In genomic region chr11:69174841-69175240, GRCh38 we compare ENCODE assay signal across 16 cellular contexts. TPM values are rescaled to one million over a fixed set of nuclear protein-coding genes. Genes with fewer than 3 reads are reported as not detected.
A peak's percentile ranks its signal among the peaks of the same experiment; 100 is the strongest.
DNase-seq lines count a peak whose midpoint lies in the region; ATAC-seq and TF ChIP-seq lines count a peak whose summit lies in the region.
"Had no signal": no experiment of that assay in that cellular context is flagged by ENCODE, and none has a peak within 500 bp of the region (broad histone marks: within the 10 kb centered on the region; RNA-seq: fewer than 3 reads in every experiment).

No MANE protein-coding gene starts in this region.

- CTCF ChIA-PET in IMR-90 (lab: Yijun Ruan, JAX), result no interaction called here

- POLR2A ChIA-PET in IMR-90 (lab: Charles Lee; ENCODE audit: unreplicated experiment), result no interaction called here

- TF ChIP-seq CTCF in IMR-90 (conservative IDR thresholded peaks at IDR 0.05; ENCODE audit: low read depth, low read length), result no peak
- no peak for TF ChIP-seq CTCF in RWPE2 (IDR thresholded peaks at IDR 0.05; ENCODE audit: poor library complexity, severe bottlenecking)
- TF ChIP-seq CTCF in upper lobe of right lung (IDR thresholded peaks at IDR 0.05), result no peak
- TF ChIP-seq CTCF in dorsolateral prefrontal cortex (IDR thresholded peaks at IDR 0.05 in 54 of 56, conservative IDR thresholded peaks at IDR 0.05 in 2 of 56; ENCODE audit: low read depth in 1 of 56, partially characterized antibody in 56 of 56), result no peak

- DNase-seq in IMR-90, result no peak
- no peak for DNase-seq in RWPE2 (ENCODE audit: low spot score)
- peak; percentile 16 for DNase-seq in upper lobe of right lung
- DNase-seq in retina, result no peak
- no peak for DNase-seq in dorsolateral prefrontal cortex
- DNase-seq: BE2C; CD4-positive, alpha-beta memory T cell; DMS79; HCEC 1CT had no signal

- WGBS in IMR-90 (ENCODE audit: extremely low coverage in 2 of 2, insufficient read length in 1 of 2), 2 experiments, result no CpG with 5 or more reads among the region's 2 CpGs

- H3K23ac ChIP-seq in IMR-90 (ENCODE audit: low read depth, low read length), result peak overlapping the region; percentile 72; the same call in 1 of the 2 replicates

- H3K56ac ChIP-seq in IMR-90 (ENCODE audit: extremely low read depth, insufficient read depth, low read length), result no peak overlapping the region

- dilution Hi-C loops in IMR-90 (cut with HindIII; ENCODE audit: low sequenced_read_pairs, unreplicated experiment), result no loop called here

- peaks cover 11% of the 10 kb centered on the region for H3K9me1 ChIP-seq in IMR-90 (ENCODE audit: insufficient read depth, low read length)

- H2AK9ac ChIP-seq in IMR-90 (replicated peaks; ENCODE audit: low read depth, low read length, poor library complexity), result no peak overlapping the region

- BruUV-seq in IMR-90 (replicated peaks; lab: Mats Ljungman, UMichigan), result no TSS peak

- no peak overlapping the region for H3K4me2 ChIP-seq in IMR-90 (ENCODE audit: low read depth, low read length)

- peak overlapping the region; percentile 80 for H3K18ac ChIP-seq in IMR-90 (ENCODE audit: low read depth, low read length)

- H2AK5ac ChIP-seq in IMR-90 (ENCODE audit: low read depth, low read length), result peak overlapping the region; percentile 90

- peak overlapping the region; percentile 28 for H2AFZ ChIP-seq in IMR-90 (replicated peaks; ENCODE audit: low read length, poor library complexity)

- peaks cover 5% of the 10 kb centered on the region; the same call in 1 of the 2 replicates for H3K27me3 ChIP-seq in IMR-90 (ENCODE audit: control insufficient read depth, insufficient read depth, low read length)
- H3K27me3 ChIP-seq in RWPE2 (ENCODE audit: insufficient read depth, poor library complexity, severe bottlenecking), result no peaks in the 10 kb centered on the region
- no peaks in the 10 kb centered on the region for H3K27me3 ChIP-seq in upper lobe of right lung
- H3K27me3 ChIP-seq in dorsolateral prefrontal cortex, result no peaks in the 10 kb centered on the region
- H3K27me3 ChIP-seq: BE2C had no signal

- peak overlapping the region; percentile 88 for H3K14ac ChIP-seq in IMR-90 (replicated peaks; ENCODE audit: low read depth, low read length)

- H3K4ac ChIP-seq in IMR-90 (ENCODE audit: low read depth, low read length), result peak overlapping the region; percentile 89

- no peak overlapping the region for H3K4me3 ChIP-seq in IMR-90 (ENCODE audit: insufficient read depth, low read depth, low read length)
- no peak overlapping the region for H3K4me3 ChIP-seq in RWPE2 (ENCODE audit: severe bottlenecking)
- no peak overlapping the region for H3K4me3 ChIP-seq in upper lobe of right lung
- H3K4me3 ChIP-seq in dorsolateral prefrontal cortex, result no peak overlapping the region
- H3K4me3 ChIP-seq: GM12878 had no signal

- no peaks in the 10 kb centered on the region for H3K79me1 ChIP-seq in IMR-90 (ENCODE audit: low read depth in 1 of 2, low read length in 2 of 2)

- H3K9me3 ChIP-seq in IMR-90 (ENCODE audit: control insufficient read depth, insufficient read depth, low read length) (peaks cover 10% of the 10 kb centered on the region), RWPE2 (ENCODE audit: severe bottlenecking) (no peaks in the 10 kb centered on the region), upper lobe of right lung (no peaks in the 10 kb centered on the region)
- H3K9me3 ChIP-seq: BE2C had no signal

- peak overlapping the region; percentile 64; the same call in 2 of the 3 replicates for H2BK15ac ChIP-seq in IMR-90 (ENCODE audit: low read depth, low read length)

- H2BK120ac ChIP-seq in IMR-90 (ENCODE audit: low read depth, low read length), result peak overlapping the region; percentile 90

- no peak overlapping the region for H3K9ac ChIP-seq in IMR-90 (ENCODE audit: low read depth, low read length)

- intact Hi-C loops in IMR-90 (cut with micrococcal nuclease) (no loop called here), upper lobe of right lung (cut with DNase I) (no loop called here), dorsolateral prefrontal cortex (cut with DNase I) (no loop called here)

- H3K36me3 ChIP-seq in IMR-90 (ENCODE audit: control insufficient read depth, insufficient read depth, low read length), result no peaks in the 10 kb centered on the region
- H3K36me3 ChIP-seq in RWPE2 (ENCODE audit: low read depth), result no peaks in the 10 kb centered on the region
- H3K36me3 ChIP-seq in upper lobe of right lung, result no peaks in the 10 kb centered on the region
- H3K36me3 ChIP-seq: BE2C had no signal

- no peak for ATAC-seq in IMR-90 (ENCODE audit: low read depth)
- no peak for ATAC-seq in RWPE2 (ENCODE audit: low read depth)
- ATAC-seq in esophagus mucosa, result peak; percentile 22
- no peak for ATAC-seq in upper lobe of right lung
- no peak for ATAC-seq in HG03460 (IDR thresholded peaks at IDR 0.05; ENCODE audit: unreplicated experiment)
- ATAC-seq: GM12878 had no signal

- peak overlapping the region; percentile 79; the same call in 1 of the 2 replicates for H4K91ac ChIP-seq in IMR-90 (ENCODE audit: insufficient read depth, low read depth, low read length)

- in situ Hi-C loops in IMR-90 (cut with MboI; ENCODE audit: low sequenced_read_pairs), result no loop called here

- H2BK20ac ChIP-seq in IMR-90 (ENCODE audit: low read depth, low read length), result peak overlapping the region; percentile 86

- H2BK5ac ChIP-seq in IMR-90 (ENCODE audit: low read depth, low read length, poor library complexity, severe bottlenecking), result peak overlapping the region; percentile 66

- TF ChIP-seq RAD21 in IMR-90 (IDR thresholded peaks at IDR 0.05; ENCODE audit: low read length), result no peak

- no peak for TF ChIP-seq POLR2A in IMR-90 (IDR thresholded peaks at IDR 0.05; ENCODE audit: low read depth, low read length)

- peak overlapping the region; percentile 60 to 78; a peak in 2 of 4 replicates for H4K8ac ChIP-seq in IMR-90 (ENCODE audit: low read depth in 2 of 2, low read length in 2 of 2)

- H4K20me1 ChIP-seq in IMR-90 (ENCODE audit: insufficient read depth, low read length), result no peaks in the 10 kb centered on the region

- peak overlapping the region; percentile 85 for H3K27ac ChIP-seq in IMR-90 (ENCODE audit: insufficient read depth, low read length)
- peak overlapping the region; percentile 72 for H3K27ac ChIP-seq in RWPE2 (ENCODE audit: poor library complexity, severe bottlenecking)
- H3K27ac ChIP-seq in upper lobe of right lung, result no peak overlapping the region
- H3K27ac ChIP-seq in dorsolateral prefrontal cortex, result no peak overlapping the region
- H3K27ac ChIP-seq: C4-2B had no signal

- H3K4me1 ChIP-seq in IMR-90 (ENCODE audit: control insufficient read depth, insufficient read depth, low read length), result peaks cover 15% of the 10 kb centered on the region
- H3K4me1 ChIP-seq in RWPE2 (ENCODE audit: insufficient read depth, poor library complexity, severe bottlenecking), result peaks cover 8% of the 10 kb centered on the region
- H3K4me1 ChIP-seq in upper lobe of right lung, result no peaks in the 10 kb centered on the region

- H4K5ac ChIP-seq in IMR-90 (ENCODE audit: low read depth, low read length), result peak overlapping the region; percentile 69

TF ChIP-seq in IMR-90, 13 proteins besides CTCF, POLR2A, EP300 and RAD21:
- TF ChIP-seq CHD1 (IDR thresholded peaks at IDR 0.05; ENCODE audit: low read depth, low read length) (no peak), MAZ (IDR thresholded peaks at IDR 0.05; ENCODE audit: borderline replicate concordance, low read depth, low read length) (no peak), MAFK (IDR thresholded peaks at IDR 0.05; ENCODE audit: low read depth, low read length) (no peak), MXI1 (IDR thresholded peaks at IDR 0.05; ENCODE audit: borderline replicate concordance, low read depth, low read length) (no peak), SMC3 (IDR thresholded peaks at IDR 0.05; ENCODE audit: low read depth, low read length) (no peak), NFE2L2 (IDR thresholded peaks at IDR 0.05; ENCODE audit: low read depth, low read length) (no peak), CEBPB (IDR thresholded peaks at IDR 0.05; ENCODE audit: low read depth, low read length) (no peak), RCOR1 (IDR thresholded peaks at IDR 0.05; ENCODE audit: insufficient replicate concordance, low read length) (no peak), ELK1 (IDR thresholded peaks at IDR 0.05; ENCODE audit: borderline replicate concordance, low read depth, low read length) (no peak), BHLHE40 (IDR thresholded peaks at IDR 0.05; ENCODE audit: low read depth, low read length) (no peak), FOS (IDR thresholded peaks at IDR 0.05; ENCODE audit: low read depth, low read length) (no peak), USF2 (IDR thresholded peaks at IDR 0.05; ENCODE audit: low read depth, low read length) (no peak), RFX5 (IDR thresholded peaks at IDR 0.05; ENCODE audit: low read depth, low read length) (no peak)

RNA-seq across cellular contexts. Expression of gene SMIM38, which starts 19.1 kb away (rescaled TPM):
- under 0.01 and 0.28 TPM in 2 replicates for total RNA-seq in IMR-90 (2012; rRNA removed)
- polyA plus RNA-seq in IMR-90 (2012; rRNA removed), result 0.05 and 0.07 TPM in 2 replicates
- polyA plus RNA-seq in IMR-90 (2012; cell fraction: cytosol; rRNA removed), result 0.02 and 0.03 TPM in 2 replicates
- 0.56 and 0.64 TPM in 2 replicates for polyA plus RNA-seq in IMR-90 (2012; cell fraction: nucleus; rRNA removed; ENCODE audit: low replicate concordance)
- 0.16 TPM for total RNA-seq in esophagus mucosa
- not detected for total RNA-seq in upper lobe of right lung
- total RNA-seq in dorsolateral prefrontal cortex, result 1 to 10 TPM in 119 of 120 experiments, under 1 TPM in 1; 1.00 to 8.6 (median 4.0) TPM
- total RNA-seq: G401, H4, HFFc6 had no signal
- polyA plus RNA-seq: CD4-positive, alpha-beta memory T cell had no signal

Comparison
In these comparisons a context has a peak if more than half of its experiments do, and no peak if none do; other contexts are left out.
1. H3K27ac ChIP-seq: peak in IMR-90 (single experiment) and RWPE2 (single experiment); none in upper lobe of right lung (single experiment) and dorsolateral prefrontal cortex (0 of 59).